1 cellular context compared by ENCODE assay signal in the genomic region with DNA sequence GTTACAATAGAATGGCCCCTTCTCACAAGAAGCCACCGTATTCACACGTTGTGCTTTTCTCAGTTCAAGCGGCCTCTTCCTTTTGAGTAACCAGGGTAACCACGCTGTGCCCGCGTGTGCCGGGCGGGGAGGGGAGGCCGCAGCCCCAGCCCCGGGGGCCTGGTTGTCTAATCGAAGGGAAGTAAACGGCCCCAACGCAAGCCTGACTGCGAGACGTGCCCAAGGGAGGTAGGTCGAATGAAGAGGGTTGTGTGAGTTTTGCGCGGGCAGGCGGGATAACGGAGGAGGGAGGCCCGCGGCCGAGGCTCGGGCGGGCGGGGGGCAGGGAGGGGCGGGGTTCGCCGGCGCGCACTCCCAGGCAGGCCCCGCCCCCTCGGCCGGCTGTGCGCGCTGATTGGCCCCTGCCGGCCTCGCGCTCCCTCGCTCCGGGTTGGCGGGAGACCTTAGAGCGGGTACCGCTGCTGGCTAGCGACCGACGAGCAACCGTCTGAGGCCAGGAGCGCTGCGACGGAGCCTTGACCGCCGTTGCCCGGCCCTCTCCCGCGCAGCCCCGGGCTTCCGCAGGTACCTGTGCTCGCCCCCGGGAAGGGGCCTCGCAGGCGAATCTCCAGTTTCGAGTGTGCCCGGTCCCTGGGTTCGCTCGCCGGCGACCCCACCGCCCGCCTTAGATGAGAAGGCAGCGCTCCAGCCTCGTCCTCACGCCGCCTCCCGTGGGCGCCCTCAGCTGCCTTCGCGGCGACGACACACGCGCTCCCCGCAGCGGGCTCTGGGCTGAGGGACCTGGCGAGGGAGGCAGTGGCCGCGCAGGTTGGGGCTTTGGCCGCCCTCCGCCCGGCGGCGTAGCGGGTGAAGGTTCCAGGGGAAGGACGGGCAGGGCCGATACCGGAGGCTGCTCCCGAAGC.
TF ChIP-seq lines count a peak whose summit lies in the region.

A gene (plus strand): TSS at position 451 of the 902 bp plus-strand sequence. CDS start 5,181 bp downstream, outside the sequence.

TF ChIP-seq in HCT116, 20 proteins besides CTCF, POLR2A, EP300 and RAD21 (continued from another document):
- TF ChIP-seq FOSL1 (IDR thresholded peaks at IDR 0.05; ENCODE audit: low read depth): no peak
- TF ChIP-seq SP1 (IDR thresholded peaks at IDR 0.05; ENCODE audit: low read depth): no peak
- no peak for TF ChIP-seq CBX3 (IDR thresholded peaks at IDR 0.05; ENCODE audit: low read depth)
- no peak for TF ChIP-seq EGR1 (IDR thresholded peaks at IDR 0.05; ENCODE audit: low read depth)
- TF ChIP-seq CEBPB (IDR thresholded peaks at IDR 0.05; ENCODE audit: low read depth): no peak
- no peak for TF ChIP-seq SIN3A (IDR thresholded peaks at IDR 0.05; ENCODE audit: low read depth)
- no peak for TF ChIP-seq ZFX (IDR thresholded peaks at IDR 0.05)
- TF ChIP-seq ZNF274 (IDR thresholded peaks at IDR 0.05; ENCODE audit: low read depth, low read length): no peak
- TF ChIP-seq ELF1 (IDR thresholded peaks at IDR 0.05; ENCODE audit: borderline replicate concordance, low read depth): no peak
- TF ChIP-seq EZH2 (IDR thresholded peaks at IDR 0.05): no peak
- TF ChIP-seq, protein P1, sequence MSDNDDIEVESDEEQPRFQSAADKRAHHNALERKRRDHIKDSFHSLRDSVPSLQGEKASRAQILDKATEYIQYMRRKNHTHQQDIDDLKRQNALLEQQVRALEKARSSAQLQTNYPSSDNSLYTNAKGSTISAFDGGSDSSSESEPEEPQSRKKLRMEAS (IDR thresholded peaks at IDR 0.05): no peak
- TF ChIP-seq JUND (IDR thresholded peaks at IDR 0.05): no peak
- TF ChIP-seq TCF7L2 (IDR thresholded peaks at IDR 0.05; ENCODE audit: borderline replicate concordance, extremely low read depth, insufficient read depth, insufficient read length): no peak
